Comparison of ENCODE assay signal across 19 cellular contexts in genomic region chr15:40232625-40233070, GRCh38. TPM values are rescaled to one million over a fixed set of nuclear protein-coding genes. Genes with fewer than 3 reads are reported as not detected.
DNase-seq lines count a peak whose midpoint lies in the region; ATAC-seq, FAIRE-seq and TF ChIP-seq lines count a peak whose summit lies in the region.
"Had no signal": no experiment of that assay in that cellular context is flagged by ENCODE, and none has a peak within 500 bp of the region (broad histone marks: within the 10 kb centered on the region; RNA-seq: fewer than 3 reads in every experiment).

No MANE protein-coding gene starts in this region.

- H3K9ac ChIP-seq in mesenchymal stem cell (ENCODE audit: low read length) (peak overlapping the region; percentile 52), SK-N-SH (no peak overlapping the region)

- H3K4me3 Mint-ChIP-seq in CD8-positive, alpha-beta T cell, result no peak overlapping the region
- H3K4me3 Mint-ChIP-seq: activated CD8-positive, alpha-beta T cell treated with anti-CD3 and anti-CD28 coated beads, Interleukin-2, amount 10 ng/mL, durations not matched to agents 7 days and 5 days; nephron progenitor cell had no signal

- H3K4me3 ChIP-seq in H7 (ENCODE audit: insufficient read depth, low read depth, low read length) (no peak overlapping the region), bronchial epithelial cell (ENCODE audit: low read depth, low read length) (no peak overlapping the region), mesenchymal stem cell (ENCODE audit: insufficient read depth in 1 of 2, low read depth in 1 of 2, low read length in 2 of 2) (no peak overlapping the region), SK-N-SH (ENCODE audit: low read depth in 2 of 2, low read length in 1 of 2) (no peak overlapping the region)
- H3K4me3 ChIP-seq in CD8-positive, alpha-beta T cell (ENCODE audit: low read depth, low read length), result no peak overlapping the region
- H3K4me3 ChIP-seq: left lung, sigmoid colon, stomach had no signal

- H3K18ac ChIP-seq in mesenchymal stem cell (ENCODE audit: low read depth in 1 of 2, low read length in 2 of 2), result peak overlapping the region in 1 of 2 experiments; percentile 1

- H3F3A ChIP-seq in SK-N-SH (replicated peaks; ENCODE audit: insufficient read depth), result peaks cover 4% of the 10 kb centered on the region

- H3K4me1 Mint-ChIP-seq in CD8-positive, alpha-beta T cell (ENCODE audit: low read depth), result no peaks in the 10 kb centered on the region

- TF ChIP-seq EP300 in SK-N-SH (IDR thresholded peaks at IDR 0.05; ENCODE audit: borderline replicate concordance in 1 of 2, low read depth in 1 of 2, low read length in 1 of 2), result no peak

- no peak overlapping the region for H2BK120ac ChIP-seq in mesenchymal stem cell (ENCODE audit: low read depth, low read length)

- DNase-seq in H7 (peak; percentile 39), NCI-H1092 treated with DMSO at 0.1 percent for 48 hours (lab: John Stamatoyannopoulos, UW) (peak; percentile 30), bronchial epithelial cell (ENCODE audit: low read depth) (peak; percentile 28), mesenchymal stem cell (no peak), urothelium cell line (ENCODE audit: low spot score) (no peak), 8988T (no peak), SK-N-SH (no peak)
- DNase-seq in CD8-positive, alpha-beta T cell, result no peak
- DNase-seq: activated CD8-positive, alpha-beta T cell treated with anti-CD3 and anti-CD28 coated beads, Interleukin-2, amount 10 ng/mL, durations not matched to agents 7 days and 5 days; activated effector memory CD4-positive, alpha-beta T cell treated with anti-CD3 and anti-CD28 coated beads, Interleukin-2, amount 50 U/mL, for 16 hours; effector memory CD4-positive, alpha-beta T cell; left lung; MM.1S; NCI-H345; nephron progenitor cell; stomach had no signal

- H3K4me2 ChIP-seq in mesenchymal stem cell (ENCODE audit: low read length, poor library complexity, severe bottlenecking), result no peak overlapping the region
- H3K4me2 ChIP-seq in SK-N-SH, result no peak overlapping the region

- H4K8ac ChIP-seq in mesenchymal stem cell (ENCODE audit: low read length), result peak overlapping the region; percentile 69

- no peaks in the 10 kb centered on the region for H3K9me2 ChIP-seq in SK-N-SH

- intact Hi-C loops in CD8-positive, alpha-beta T cell (cut with DNase I, micrococcal nuclease), result no loop called here

- CTCF ChIA-PET in CD8-positive, alpha-beta T cell (lab: Charles Lee), result interaction anchor here (1.3 kb wide), 1 partner anchor 15 kb away, joined by 6 read pairs; no protein-coding TSS in a partner anchor
- CTCF ChIA-PET in SK-N-SH (lab: Yijun Ruan, JAX), result interaction anchor here (0.9 to 34.5 kb wide), 3 partner anchors 15 to 144 kb away, joined by 3 to 720 read pairs (median 5); no protein-coding TSS in a partner anchor

- POLR2A ChIA-PET in CD8-positive, alpha-beta T cell (lab: Charles Lee), result no interaction called here
- POLR2A ChIA-PET in SK-N-SH (lab: Yijun Ruan, JAX), result no interaction called here

- H3K4me1 ChIP-seq in mesenchymal stem cell (ENCODE audit: control insufficient read depth, insufficient read depth, low read depth, low read length), result no peaks in the 10 kb centered on the region
- H3K4me1 ChIP-seq in CD8-positive, alpha-beta T cell (ENCODE audit: insufficient read depth, low read length), result no peaks in the 10 kb centered on the region
- H3K4me1 ChIP-seq in SK-N-SH (ENCODE audit: control insufficient read depth in 1 of 2, insufficient read depth in 2 of 2, low read depth in 1 of 2, low read length in 1 of 2), result peaks cover 0 to 6% of the 10 kb centered on the region in 2 experiments; a peak in 1 of 4 replicates
- H3K4me1 ChIP-seq: sigmoid colon had no signal

- H2AK5ac ChIP-seq in mesenchymal stem cell (ENCODE audit: low read length, severe bottlenecking), result no peak overlapping the region

- no peak overlapping the region for H3K14ac ChIP-seq in mesenchymal stem cell (ENCODE audit: low read length in 2 of 2)

- H3K36me3 ChIP-seq in H7 (replicated peaks; ENCODE audit: control insufficient read depth, insufficient read depth, low read length) (peaks cover 19% of the 10 kb centered on the region), bronchial epithelial cell (ENCODE audit: control insufficient read depth, insufficient read depth, low read length) (no peaks in the 10 kb centered on the region), mesenchymal stem cell (ENCODE audit: control insufficient read depth in 1 of 2, insufficient read depth in 2 of 2, low read depth in 1 of 2, low read length in 2 of 2) (peaks cover 0 to 3% of the 10 kb centered on the region in 2 experiments), SK-N-SH (replicated peaks in 1 of 2; ENCODE audit: control insufficient read depth in 1 of 2, insufficient read depth in 2 of 2, low read length in 1 of 2) (no peaks in the 10 kb centered on the region)
- H3K36me3 ChIP-seq in CD8-positive, alpha-beta T cell (ENCODE audit: insufficient read depth, low read length), result no peaks in the 10 kb centered on the region
- H3K36me3 ChIP-seq: left lung, sigmoid colon, stomach had no signal

- H4K91ac ChIP-seq in mesenchymal stem cell (ENCODE audit: low read length), result peak overlapping the region; percentile 36

- no peak overlapping the region for H2BK15ac ChIP-seq in mesenchymal stem cell (ENCODE audit: low read depth, poor library complexity, severe bottlenecking)

- no peak for FAIRE-seq in bronchial epithelial cell (lab: Jason Lieb, UNC)
- no peak for FAIRE-seq in urothelium cell line (lab: Jason Lieb, UNC)

- H3K27ac ChIP-seq in mesenchymal stem cell (ENCODE audit: low read length, poor library complexity, severe bottlenecking) (no peak overlapping the region), SK-N-SH (ENCODE audit: low read depth in 2 of 2, low read length in 1 of 2) (no peak overlapping the region; a peak in 1 of 4 replicates)
- H3K27ac ChIP-seq in CD8-positive, alpha-beta T cell (ENCODE audit: low read depth, low read length), result no peak overlapping the region
- H3K27ac ChIP-seq: C4-2B, HL-60, left lung, sigmoid colon, stomach had no signal

- no peak overlapping the region for H3K27ac Mint-ChIP-seq in CD8-positive, alpha-beta T cell
- H3K27ac Mint-ChIP-seq: activated CD8-positive, alpha-beta T cell treated with anti-CD3 and anti-CD28 coated beads, Interleukin-2, amount 10 ng/mL, durations not matched to agents 7 days and 5 days; nephron progenitor cell had no signal

- H2BK5ac ChIP-seq in mesenchymal stem cell (ENCODE audit: low read depth, low read length, poor library complexity, severe bottlenecking), result no peak overlapping the region

- ATAC-seq in CD8-positive, alpha-beta T cell, result no peak
- ATAC-seq: activated CD8-positive, alpha-beta T cell treated with anti-CD3 and anti-CD28 coated beads, Interleukin-2, amount 10 ng/mL, durations not matched to agents 7 days and 5 days; left lung had no signal

- H3K27me3 Mint-ChIP-seq in CD8-positive, alpha-beta T cell (ENCODE audit: low read depth), result peaks cover under 1% of the 10 kb centered on the region

- no peaks in the 10 kb centered on the region for H3K36me3 Mint-ChIP-seq in CD8-positive, alpha-beta T cell

- H3K23ac ChIP-seq in mesenchymal stem cell (ENCODE audit: low read length in 2 of 2), result no peak overlapping the region

- H3K79me2 ChIP-seq in SK-N-SH (ENCODE audit: insufficient read depth), result no peaks in the 10 kb centered on the region

- H3K9me3 ChIP-seq in mesenchymal stem cell (ENCODE audit: control insufficient read depth, low read length), result no peaks in the 10 kb centered on the region
- no peaks in the 10 kb centered on the region for H3K9me3 ChIP-seq in CD8-positive, alpha-beta T cell (ENCODE audit: low read length)
- H3K9me3 ChIP-seq in SK-N-SH, result no peaks in the 10 kb centered on the region
- H3K9me3 ChIP-seq: left lung, sigmoid colon, stomach had no signal

- H2AFZ ChIP-seq in mesenchymal stem cell (ENCODE audit: low read depth, low read length) (peak overlapping the region; percentile 3), SK-N-SH (ENCODE audit: low read depth) (no peak overlapping the region)

- H4K20me1 ChIP-seq in SK-N-SH (ENCODE audit: insufficient read depth), result no peaks in the 10 kb centered on the region

- TF ChIP-seq CTCF in bronchial epithelial cell (IDR thresholded peaks at IDR 0.05; ENCODE audit: insufficient read depth, low read length, severe bottlenecking) (no peak), SK-N-SH (IDR thresholded peaks at IDR 0.05) (no peak)
- TF ChIP-seq CTCF in CD8-positive, alpha-beta T cell (IDR thresholded peaks at IDR 0.05), result no peak

- no peak overlapping the region for H3K4ac ChIP-seq in mesenchymal stem cell (ENCODE audit: low read depth in 1 of 2, low read length in 2 of 2)

- no peaks in the 10 kb centered on the region for H3K79me1 ChIP-seq in mesenchymal stem cell (replicated peaks; ENCODE audit: low read length, poor library complexity, severe bottlenecking)

- no peak overlapping the region for H2BK12ac ChIP-seq in mesenchymal stem cell (ENCODE audit: low read length in 2 of 2)

- WGBS in mesenchymal stem cell, result 62% methylated on average over 7 of the region's 7 CpGs
- 100% methylated on average over 1 of the region's 7 CpGs for WGBS in SK-N-SH (ENCODE audit: low lambda C conversion rate)

- H3K27me3 ChIP-seq in H7 (ENCODE audit: control insufficient read depth, insufficient read depth, low read length), result no peaks in the 10 kb centered on the region
- H3K27me3 ChIP-seq in bronchial epithelial cell (ENCODE audit: control insufficient read depth, insufficient read depth, low read length), result no peaks in the 10 kb centered on the region
- H3K27me3 ChIP-seq in mesenchymal stem cell (ENCODE audit: control insufficient read depth in 1 of 2, insufficient read depth in 1 of 2, low read length in 2 of 2), result peaks cover 0 to under 1% of the 10 kb centered on the region in 2 experiments
- no peaks in the 10 kb centered on the region for H3K27me3 ChIP-seq in CD8-positive, alpha-beta T cell (ENCODE audit: insufficient read depth, low read length)
- H3K27me3 ChIP-seq in SK-N-SH (ENCODE audit: insufficient read depth), result no peaks in the 10 kb centered on the region
- H3K27me3 ChIP-seq: left lung, sigmoid colon, stomach had no signal

- TF ChIP-seq RAD21 in SK-N-SH (IDR thresholded peaks at IDR 0.05; ENCODE audit: low read length), result no peak

- H3K9me3 Mint-ChIP-seq in CD8-positive, alpha-beta T cell, result no peaks in the 10 kb centered on the region
- H3K9me3 Mint-ChIP-seq: nephron progenitor cell had no signal

RNA-seq across cellular contexts. Expression of gene PAK6, which starts 6.2 kb away (rescaled TPM):
- total RNA-seq in H7 (2014; rRNA removed; shearing (Covaris generic)), result 4.9 and 8.4 TPM in 2 replicates
- total RNA-seq in bronchial epithelial cell, result 11.6 and 11.8 TPM in 2 replicates
- 0.18 TPM for polyA plus RNA-seq in mesenchymal stem cell (2013, experiment 1 of 2)
- 0.10 TPM for polyA plus RNA-seq in mesenchymal stem cell (2013, experiment 2 of 2)
- total RNA-seq in CD8-positive, alpha-beta T cell, result 1 to 10 TPM in 1 of 2 experiments, under 1 TPM in 1; 0.64 to 1.1 TPM
- 0.07 and 0.16 TPM in 2 replicates for polyA plus RNA-seq in SK-N-SH (2012; rRNA removed)
- 0.06 and 0.07 TPM in 2 replicates for polyA plus RNA-seq in SK-N-SH (2012; cell fraction: cytosol; rRNA removed)
- polyA plus RNA-seq in SK-N-SH (2012; cell fraction: nucleus; rRNA removed), result 0.11 and 0.12 TPM in 2 replicates

RNA-seq across cellular contexts. Expression of gene ANKRD63, which starts 50.2 kb away (rescaled TPM):
- 0.22 and 0.45 TPM in 2 replicates for total RNA-seq in H7 (2014; rRNA removed; shearing (Covaris generic))
- total RNA-seq in bronchial epithelial cell, result not detected in 2 replicates
- polyA plus RNA-seq in mesenchymal stem cell (2013, experiment 1 of 2), result not detected
- not detected for polyA plus RNA-seq in mesenchymal stem cell (2013, experiment 2 of 2)
- not detected for total RNA-seq in CD8-positive, alpha-beta T cell
- polyA plus RNA-seq in SK-N-SH (2012; rRNA removed), result not detected in 2 replicates
- not detected in 2 replicates for polyA plus RNA-seq in SK-N-SH (2012; cell fraction: cytosol; rRNA removed)
- polyA plus RNA-seq in SK-N-SH (2012; cell fraction: nucleus; rRNA removed), result not detected in 2 replicates
- total RNA-seq: left lung had no signal
- polyA plus RNA-seq: sigmoid colon, stomach had no signal

Comparison
In these comparisons a context has a peak if more than half of its experiments do, and no peak if none do; other contexts are left out.
1. DNase-seq: peak in H7 (single experiment), NCI-H1092 treated with DMSO at 0.1 percent for 48 hours (single experiment) and bronchial epithelial cell (single experiment); none in mesenchymal stem cell (single experiment), urothelium cell line (single experiment), CD8-positive, alpha-beta T cell (0 of 7), 8988T (single experiment) and SK-N-SH (single experiment).